ENCODE assay signal across 2 cellular contexts in genomic region chr10:71635251-71635866, GRCh38.
TF ChIP-seq lines count a peak whose summit lies in the region.

No MANE protein-coding gene starts in this region.

TF ChIP-seq in GM23338, 12 proteins besides CTCF, POLR2A, EP300 and RAD21:
- TF ChIP-seq ZNF114 (CRISPR knock-in tag; IDR thresholded peaks at IDR 0.05) (no peak), REST (IDR thresholded peaks at IDR 0.05; ENCODE audit: unreplicated experiment) (no peak), STAT1 (IDR thresholded peaks at IDR 0.05; ENCODE audit: unreplicated experiment) (no peak), CREB1 (CRISPR knock-in tag; IDR thresholded peaks at IDR 0.05; ENCODE audit: low read depth) (no peak)
- TF ChIP-seq, protein P1, sequence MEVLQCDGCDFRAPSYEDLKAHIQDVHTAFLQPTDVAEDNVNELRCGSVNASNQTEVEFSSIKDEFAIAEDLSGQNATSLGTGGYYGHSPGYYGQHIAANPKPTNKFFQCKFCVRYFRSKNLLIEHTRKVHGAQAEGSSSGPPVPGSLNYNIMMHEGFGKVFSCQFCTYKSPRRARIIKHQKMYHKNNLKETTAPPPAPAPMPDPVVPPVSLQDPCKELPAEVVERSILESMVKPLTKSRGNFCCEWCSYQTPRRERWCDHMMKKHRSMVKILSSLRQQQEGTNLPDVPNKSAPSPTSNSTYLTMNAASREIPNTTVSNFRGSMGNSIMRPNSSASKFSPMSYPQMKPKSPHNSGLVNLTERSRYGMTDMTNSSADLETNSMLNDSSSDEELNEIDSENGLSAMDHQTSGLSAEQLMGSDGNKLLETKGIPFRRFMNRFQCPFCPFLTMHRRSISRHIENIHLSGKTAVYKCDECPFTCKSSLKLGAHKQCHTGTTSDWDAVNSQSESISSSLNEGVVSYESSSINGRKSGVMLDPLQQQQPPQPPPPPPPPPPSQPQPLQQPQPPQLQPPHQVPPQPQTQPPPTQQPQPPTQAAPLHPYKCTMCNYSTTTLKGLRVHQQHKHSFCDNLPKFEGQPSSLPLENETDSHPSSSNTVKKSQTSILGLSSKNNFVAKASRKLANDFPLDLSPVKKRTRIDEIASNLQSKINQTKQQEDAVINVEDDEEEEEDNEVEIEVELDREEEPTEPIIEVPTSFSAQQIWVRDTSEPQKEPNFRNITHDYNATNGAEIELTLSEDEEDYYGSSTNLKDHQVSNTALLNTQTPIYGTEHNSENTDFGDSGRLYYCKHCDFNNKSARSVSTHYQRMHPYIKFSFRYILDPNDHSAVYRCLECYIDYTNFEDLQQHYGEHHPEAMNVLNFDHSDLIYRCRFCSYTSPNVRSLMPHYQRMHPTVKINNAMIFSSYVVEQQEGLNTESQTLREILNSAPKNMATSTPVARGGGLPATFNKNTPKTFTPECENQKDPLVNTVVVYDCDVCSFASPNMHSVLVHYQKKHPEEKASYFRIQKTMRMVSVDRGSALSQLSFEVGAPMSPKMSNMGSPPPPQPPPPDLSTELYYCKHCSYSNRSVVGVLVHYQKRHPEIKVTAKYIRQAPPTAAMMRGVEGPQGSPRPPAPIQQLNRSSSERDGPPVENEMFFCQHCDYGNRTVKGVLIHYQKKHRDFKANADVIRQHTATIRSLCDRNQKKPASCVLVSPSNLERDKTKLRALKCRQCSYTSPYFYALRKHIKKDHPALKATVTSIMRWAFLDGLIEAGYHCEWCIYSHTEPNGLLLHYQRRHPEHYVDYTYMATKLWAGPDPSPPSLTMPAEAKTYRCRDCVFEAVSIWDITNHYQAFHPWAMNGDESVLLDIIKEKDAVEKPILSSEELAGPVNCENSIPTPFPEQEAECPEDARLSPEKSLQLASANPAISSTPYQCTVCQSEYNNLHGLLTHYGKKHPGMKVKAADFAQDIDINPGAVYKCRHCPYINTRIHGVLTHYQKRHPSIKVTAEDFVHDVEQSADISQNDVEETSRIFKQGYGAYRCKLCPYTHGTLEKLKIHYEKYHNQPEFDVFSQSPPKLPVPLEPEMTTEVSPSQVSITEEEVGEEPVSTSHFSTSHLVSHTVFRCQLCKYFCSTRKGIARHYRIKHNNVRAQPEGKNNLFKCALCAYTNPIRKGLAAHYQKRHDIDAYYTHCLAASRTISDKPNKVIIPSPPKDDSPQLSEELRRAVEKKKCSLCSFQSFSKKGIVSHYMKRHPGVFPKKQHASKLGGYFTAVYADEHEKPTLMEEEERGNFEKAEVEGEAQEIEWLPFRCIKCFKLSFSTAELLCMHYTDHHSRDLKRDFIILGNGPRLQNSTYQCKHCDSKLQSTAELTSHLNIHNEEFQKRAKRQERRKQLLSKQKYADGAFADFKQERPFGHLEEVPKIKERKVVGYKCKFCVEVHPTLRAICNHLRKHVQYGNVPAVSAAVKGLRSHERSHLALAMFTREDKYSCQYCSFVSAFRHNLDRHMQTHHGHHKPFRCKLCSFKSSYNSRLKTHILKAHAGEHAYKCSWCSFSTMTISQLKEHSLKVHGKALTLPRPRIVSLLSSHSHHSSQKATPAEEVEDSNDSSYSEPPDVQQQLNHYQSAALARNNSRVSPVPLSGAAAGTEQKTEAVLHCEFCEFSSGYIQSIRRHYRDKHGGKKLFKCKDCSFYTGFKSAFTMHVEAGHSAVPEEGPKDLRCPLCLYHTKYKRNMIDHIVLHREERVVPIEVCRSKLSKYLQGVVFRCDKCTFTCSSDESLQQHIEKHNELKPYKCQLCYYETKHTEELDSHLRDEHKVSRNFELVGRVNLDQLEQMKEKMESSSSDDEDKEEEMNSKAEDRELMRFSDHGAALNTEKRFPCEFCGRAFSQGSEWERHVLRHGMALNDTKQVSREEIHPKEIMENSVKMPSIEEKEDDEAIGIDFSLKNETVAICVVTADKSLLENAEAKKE (CRISPR knock-in tag; IDR thresholded peaks at IDR 0.05) = no peak

TF ChIP-seq in H1, 55 proteins besides CTCF, POLR2A, EP300 and RAD21:
- TF ChIP-seq CHD1 (IDR thresholded peaks at IDR 0.05; ENCODE audit: low read depth, low read length) (no peak), PHF8 (conservative IDR thresholded peaks at IDR 0.05; ENCODE audit: low read depth, low read length) (no peak), GTF2F1 (IDR thresholded peaks at IDR 0.05; ENCODE audit: borderline replicate concordance, low read depth, low read length) (no peak), NANOG (IDR thresholded peaks at IDR 0.05; ENCODE audit: insufficient read depth, low read depth, low read length, poor library complexity, severe bottlenecking) (no peak), ZNF274 (IDR thresholded peaks at IDR 0.05; ENCODE audit: borderline replicate concordance, extremely low read depth, low read length) (no peak), TBP (IDR thresholded peaks at IDR 0.05; ENCODE audit: low read depth, low read length) (no peak), CHD2 (IDR thresholded peaks at IDR 0.05; ENCODE audit: low read length) (no peak), TAF7 (optimal IDR thresholded peaks at IDR 0.05; ENCODE audit: borderline replicate concordance, low read depth, low read length) (no peak), SIX5 (IDR thresholded peaks at IDR 0.05; ENCODE audit: low read depth, low read length) (no peak), GABPA (IDR thresholded peaks at IDR 0.05; ENCODE audit: borderline replicate concordance, insufficient read depth, low read length) (no peak), TEAD4 (IDR thresholded peaks at IDR 0.05; ENCODE audit: low read depth, low read length) (no peak), CTBP2 (IDR thresholded peaks at IDR 0.05; ENCODE audit: borderline replicate concordance, insufficient read depth, insufficient read length, low read length) (no peak)
TF ChIP-seq in H1: peak in this region for 0.
